Comparison of ENCODE assay signal across 16 cellular contexts in the genomic region with DNA sequence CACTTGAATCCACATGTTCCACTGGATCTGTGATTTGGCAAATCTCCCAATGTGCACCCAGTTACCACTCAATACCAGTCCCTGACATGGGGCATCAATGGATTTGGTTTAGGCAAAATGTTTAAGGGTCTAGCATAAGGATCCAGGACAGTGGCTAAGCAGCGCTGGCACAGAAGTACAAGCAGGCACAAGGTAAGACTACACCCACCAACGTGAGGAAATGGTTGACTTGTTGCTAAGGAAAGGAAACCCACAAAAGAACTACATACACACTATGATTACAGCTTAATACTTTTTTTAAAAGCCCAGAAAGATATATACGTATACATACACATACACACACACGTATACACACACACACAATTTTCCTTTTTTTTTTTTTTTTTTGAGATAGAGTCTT.
DNase-seq lines count a peak whose midpoint lies in the region; ATAC-seq lines count a peak whose summit lies in the region.
"Had no signal": no experiment of that assay in that cellular context is flagged by ENCODE, and none has a peak within 500 bp of the region (broad histone marks: within the 10 kb centered on the region; RNA-seq: fewer than 3 reads in every experiment).

No MANE protein-coding gene starts in this region.

- H3K27ac Mint-ChIP-seq in activated CD8-positive, alpha-beta memory T cell treated with anti-CD3 and anti-CD28 coated beads, Interleukin-2, amount 10 ng/mL, durations not matched to agents 7 days and 5 days: peak overlapping the region; percentile 50
- H3K27ac Mint-ChIP-seq in CD4-positive, CD25-positive, alpha-beta regulatory T cell: peak overlapping the region in 2 of 3 donors; percentile 85 to 91

- no peaks in the 10 kb centered on the region for H3K36me3 Mint-ChIP-seq in activated CD8-positive, alpha-beta memory T cell treated with anti-CD3 and anti-CD28 coated beads, Interleukin-2, amount 10 ng/mL, durations not matched to agents 7 days and 5 days
- peaks cover 24% of the 10 kb centered on the region for H3K36me3 Mint-ChIP-seq in CD4-positive, CD25-positive, alpha-beta regulatory T cell

- DNase-seq in activated CD8-positive, alpha-beta memory T cell treated with anti-CD3 and anti-CD28 coated beads, Interleukin-2, amount 10 ng/mL, durations not matched to agents 7 days and 5 days: no peak
- no peak for DNase-seq in activated CD8-positive, alpha-beta memory T cell treated with anti-CD3 and anti-CD28 coated beads, Interleukin-2, amount 50 U/mL, for 4 hours
- DNase-seq in CD4-positive, CD25-positive, alpha-beta regulatory T cell: peak in 2 of 3 donors; percentile 50 to 64
- peak; percentile 42 for DNase-seq in Jurkat, Clone E6-1 (ENCODE audit: low read depth, low spot score)
- peak; percentile 49 for DNase-seq in central memory CD4-positive, alpha-beta T cell
- DNase-seq in NCI-H1092 (lab: John Stamatoyannopoulos, UW) (no peak), NCI-H1417 (lab: John Stamatoyannopoulos, UW) (no peak), retina (no peak)
- DNase-seq: BE2C, GOT3, KBM-7, NCI-H187, NCI-H2107, NCI-H2227 treated with DMSO at 0.1 percent for 48 hours, NCI-H524 treated with DMSO at 0.1 percent for 48 hours, SHP77 treated with DMSO at 0.1 percent for 48 hours had no signal

- ATAC-seq in activated CD8-positive, alpha-beta memory T cell treated with anti-CD3 and anti-CD28 coated beads, Interleukin-2, amount 10 ng/mL, durations not matched to agents 7 days and 5 days: peak; percentile 73
- peak; percentile 72 to 73 for ATAC-seq in CD4-positive, CD25-positive, alpha-beta regulatory T cell (ENCODE audit: low read depth in 2 of 2)

- H3K9me3 Mint-ChIP-seq in activated CD8-positive, alpha-beta memory T cell treated with anti-CD3 and anti-CD28 coated beads, Interleukin-2, amount 10 ng/mL, durations not matched to agents 7 days and 5 days (ENCODE audit: low read depth): no peaks in the 10 kb centered on the region
- no peaks in the 10 kb centered on the region for H3K9me3 Mint-ChIP-seq in CD4-positive, CD25-positive, alpha-beta regulatory T cell

- H3K27me3 ChIP-seq in CD4-positive, CD25-positive, alpha-beta regulatory T cell (ENCODE audit: control insufficient read depth, insufficient read depth, low read length): no peaks in the 10 kb centered on the region
- H3K27me3 ChIP-seq: BE2C had no signal

- CTCF ChIA-PET in activated CD8-positive, alpha-beta memory T cell treated with anti-CD3 and anti-CD28 coated beads, Interleukin-2, amount 10 ng/mL, durations not matched to agents 7 days and 5 days (lab: Charles Lee): interaction anchor here (0.7 to 0.8 kb wide), 2 partner anchors 11 to 120 kb away, joined by 3 read pairs; no protein-coding TSS in a partner anchor

- no peaks in the 10 kb centered on the region for H3K9me3 ChIP-seq in CD4-positive, CD25-positive, alpha-beta regulatory T cell (ENCODE audit: control insufficient read depth in 2 of 2, low read length in 2 of 2)
- H3K9me3 ChIP-seq: BE2C had no signal

- no peak overlapping the region for H3K4me3 Mint-ChIP-seq in activated CD8-positive, alpha-beta memory T cell treated with anti-CD3 and anti-CD28 coated beads, Interleukin-2, amount 10 ng/mL, durations not matched to agents 7 days and 5 days
- peak overlapping the region in 3 of 4 donors; percentile 56 to 69 (median 60) for H3K4me3 Mint-ChIP-seq in CD4-positive, CD25-positive, alpha-beta regulatory T cell

- H3K27ac ChIP-seq in CD4-positive, CD25-positive, alpha-beta regulatory T cell (ENCODE audit: insufficient read depth, low read length, poor library complexity, severe bottlenecking): no peak overlapping the region

- no peaks in the 10 kb centered on the region for H3K27me3 Mint-ChIP-seq in activated CD8-positive, alpha-beta memory T cell treated with anti-CD3 and anti-CD28 coated beads, Interleukin-2, amount 10 ng/mL, durations not matched to agents 7 days and 5 days
- no peaks in the 10 kb centered on the region for H3K27me3 Mint-ChIP-seq in CD4-positive, CD25-positive, alpha-beta regulatory T cell

- peaks cover 35% of the 10 kb centered on the region for H3K36me3 ChIP-seq in CD4-positive, CD25-positive, alpha-beta regulatory T cell (ENCODE audit: control insufficient read depth, insufficient read depth, low read length)
- H3K36me3 ChIP-seq: BE2C had no signal

- H3K4me1 Mint-ChIP-seq in activated CD8-positive, alpha-beta memory T cell treated with anti-CD3 and anti-CD28 coated beads, Interleukin-2, amount 10 ng/mL, durations not matched to agents 7 days and 5 days: peaks cover 7% of the 10 kb centered on the region
- peaks cover 0 to 34% (median 16%) of the 10 kb centered on the region in 4 donors for H3K4me1 Mint-ChIP-seq in CD4-positive, CD25-positive, alpha-beta regulatory T cell

- H3K4me1 ChIP-seq in CD4-positive, CD25-positive, alpha-beta regulatory T cell (ENCODE audit: control insufficient read depth, insufficient read depth, low read length, poor library complexity, severe bottlenecking): peaks cover 16% of the 10 kb centered on the region
- H3K4me1 ChIP-seq: BE2C had no signal

- H3K4me3 ChIP-seq in CD4-positive, CD25-positive, alpha-beta regulatory T cell (ENCODE audit: low read depth, low read length): peak overlapping the region; percentile 55
- H3K4me3 ChIP-seq in Jurkat, Clone E6-1 (ENCODE audit: low read length): no peak overlapping the region

Comparison
In these comparisons a context has a peak if more than half of its experiments do, and no peak if none do; other contexts are left out.
1. DNase-seq: peak in CD4-positive, CD25-positive, alpha-beta regulatory T cell (2 of 3), Jurkat, Clone E6-1 (single experiment) and central memory CD4-positive, alpha-beta T cell (single experiment); none in activated CD8-positive, alpha-beta memory T cell treated with anti-CD3 and anti-CD28 coated beads, Interleukin-2, amount 10 ng/mL, durations not matched to agents 7 days and 5 days (single experiment), activated CD8-positive, alpha-beta memory T cell treated with anti-CD3 and anti-CD28 coated beads, Interleukin-2, amount 50 U/mL, for 4 hours (single experiment), NCI-H1092 (single experiment), NCI-H1417 (0 of 3) and retina (single experiment).